Comparison of ENCODE assay signal across 1 cellular context in genomic region chr14:36281309-36281708, GRCh38.
TF ChIP-seq lines count a peak whose summit lies in the region.

No MANE protein-coding gene starts in this region.

TF ChIP-seq in GM23338, 12 proteins besides CTCF, POLR2A, EP300 and RAD21 (continued from another document):
- TF ChIP-seq ETS1 (IDR thresholded peaks at IDR 0.05): peak; percentile 57; the same call in 1 of the 2 replicates
- no peak for TF ChIP-seq ZNF331 (CRISPR knock-in tag; IDR thresholded peaks at IDR 0.05; ENCODE audit: low read depth)
